In the genomic region with DNA sequence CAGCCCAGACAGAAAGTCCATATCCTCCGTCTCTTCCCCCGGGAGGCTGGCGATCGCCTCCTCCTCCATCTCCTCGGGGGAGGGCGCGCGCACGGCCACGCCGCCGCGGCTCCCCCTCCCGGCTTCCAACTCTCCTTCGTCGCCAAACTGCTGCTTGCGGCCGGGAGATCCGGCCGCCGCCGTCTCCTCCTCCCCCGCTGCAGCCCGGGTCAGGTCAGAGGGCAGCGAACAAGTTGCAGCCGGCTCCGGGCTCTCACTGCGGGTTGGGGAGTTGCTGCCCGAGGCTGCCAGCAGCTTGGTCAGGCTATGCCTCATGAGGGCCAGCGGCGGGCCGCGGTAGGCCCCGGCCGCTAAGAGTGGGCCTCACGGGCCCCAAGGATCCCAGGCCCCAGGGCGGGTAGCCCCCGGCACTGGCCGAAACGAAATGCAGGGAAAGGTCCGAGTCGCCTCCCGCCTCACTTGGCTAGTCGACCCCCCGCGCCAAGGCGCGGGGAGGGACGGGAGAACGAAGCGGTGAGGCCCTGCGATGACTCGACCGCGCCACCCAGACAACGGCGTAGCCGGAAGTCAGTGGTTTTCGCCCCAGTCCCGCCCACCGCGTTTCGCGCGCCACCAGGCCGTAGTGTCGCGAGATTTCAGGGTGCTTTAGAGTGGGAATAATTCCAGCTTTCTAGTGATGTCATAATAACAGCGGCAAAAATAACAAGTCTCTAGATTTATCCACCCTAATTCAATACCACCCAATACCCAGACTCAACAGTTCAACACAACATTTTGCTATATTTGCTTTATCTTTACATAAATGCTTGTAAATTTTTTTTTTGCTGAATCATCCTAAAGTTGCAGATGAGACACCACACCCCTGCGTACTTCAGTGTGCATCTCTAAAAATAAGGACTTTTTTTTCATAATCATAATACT, we compare ENCODE assay signal across 1 cellular context.
TF ChIP-seq lines count a peak whose summit lies in the region.

A gene with protein sequence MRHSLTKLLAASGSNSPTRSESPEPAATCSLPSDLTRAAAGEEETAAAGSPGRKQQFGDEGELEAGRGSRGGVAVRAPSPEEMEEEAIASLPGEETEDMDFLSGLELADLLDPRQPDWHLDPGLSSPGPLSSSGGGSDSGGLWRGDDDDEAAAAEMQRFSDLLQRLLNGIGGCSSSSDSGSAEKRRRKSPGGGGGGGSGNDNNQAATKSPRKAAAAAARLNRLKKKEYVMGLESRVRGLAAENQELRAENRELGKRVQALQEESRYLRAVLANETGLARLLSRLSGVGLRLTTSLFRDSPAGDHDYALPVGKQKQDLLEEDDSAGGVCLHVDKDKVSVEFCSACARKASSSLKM (minus strand): TSS at position 569 of the 921 bp plus-strand sequence. CDS start 254 bp downstream, at position 315.

TF ChIP-seq in HepG2, 621 proteins besides CTCF, POLR2A, EP300 and RAD21 (continued from another document and continues in another):
- TF ChIP-seq, protein P1, sequence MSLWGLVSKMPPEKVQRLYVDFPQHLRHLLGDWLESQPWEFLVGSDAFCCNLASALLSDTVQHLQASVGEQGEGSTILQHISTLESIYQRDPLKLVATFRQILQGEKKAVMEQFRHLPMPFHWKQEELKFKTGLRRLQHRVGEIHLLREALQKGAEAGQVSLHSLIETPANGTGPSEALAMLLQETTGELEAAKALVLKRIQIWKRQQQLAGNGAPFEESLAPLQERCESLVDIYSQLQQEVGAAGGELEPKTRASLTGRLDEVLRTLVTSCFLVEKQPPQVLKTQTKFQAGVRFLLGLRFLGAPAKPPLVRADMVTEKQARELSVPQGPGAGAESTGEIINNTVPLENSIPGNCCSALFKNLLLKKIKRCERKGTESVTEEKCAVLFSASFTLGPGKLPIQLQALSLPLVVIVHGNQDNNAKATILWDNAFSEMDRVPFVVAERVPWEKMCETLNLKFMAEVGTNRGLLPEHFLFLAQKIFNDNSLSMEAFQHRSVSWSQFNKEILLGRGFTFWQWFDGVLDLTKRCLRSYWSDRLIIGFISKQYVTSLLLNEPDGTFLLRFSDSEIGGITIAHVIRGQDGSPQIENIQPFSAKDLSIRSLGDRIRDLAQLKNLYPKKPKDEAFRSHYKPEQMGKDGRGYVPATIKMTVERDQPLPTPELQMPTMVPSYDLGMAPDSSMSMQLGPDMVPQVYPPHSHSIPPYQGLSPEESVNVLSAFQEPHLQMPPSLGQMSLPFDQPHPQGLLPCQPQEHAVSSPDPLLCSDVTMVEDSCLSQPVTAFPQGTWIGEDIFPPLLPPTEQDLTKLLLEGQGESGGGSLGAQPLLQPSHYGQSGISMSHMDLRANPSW (CRISPR knock-in tag; IDR thresholded peaks at IDR 0.05; ENCODE audit: borderline replicate concordance) = no peak
- TF ChIP-seq ZNF549 (CRISPR knock-in tag; IDR thresholded peaks at IDR 0.05) = no peak
- no peak for TF ChIP-seq ZMYM3 (CRISPR knock-in tag; IDR thresholded peaks at IDR 0.05)
- TF ChIP-seq, protein P2, sequence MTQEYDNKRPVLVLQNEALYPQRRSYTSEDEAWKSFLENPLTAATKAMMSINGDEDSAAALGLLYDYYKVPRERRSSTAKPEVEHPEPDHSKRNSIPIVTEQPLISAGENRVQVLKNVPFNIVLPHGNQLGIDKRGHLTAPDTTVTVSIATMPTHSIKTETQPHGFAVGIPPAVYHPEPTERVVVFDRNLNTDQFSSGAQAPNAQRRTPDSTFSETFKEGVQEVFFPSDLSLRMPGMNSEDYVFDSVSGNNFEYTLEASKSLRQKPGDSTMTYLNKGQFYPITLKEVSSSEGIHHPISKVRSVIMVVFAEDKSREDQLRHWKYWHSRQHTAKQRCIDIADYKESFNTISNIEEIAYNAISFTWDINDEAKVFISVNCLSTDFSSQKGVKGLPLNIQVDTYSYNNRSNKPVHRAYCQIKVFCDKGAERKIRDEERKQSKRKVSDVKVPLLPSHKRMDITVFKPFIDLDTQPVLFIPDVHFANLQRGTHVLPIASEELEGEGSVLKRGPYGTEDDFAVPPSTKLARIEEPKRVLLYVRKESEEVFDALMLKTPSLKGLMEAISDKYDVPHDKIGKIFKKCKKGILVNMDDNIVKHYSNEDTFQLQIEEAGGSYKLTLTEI (CRISPR knock-in tag; conservative IDR thresholded peaks at IDR 0.05) = no peak
- TF ChIP-seq ZNF746 (CRISPR knock-in tag; IDR thresholded peaks at IDR 0.05) = no peak
- TF ChIP-seq, protein P3, sequence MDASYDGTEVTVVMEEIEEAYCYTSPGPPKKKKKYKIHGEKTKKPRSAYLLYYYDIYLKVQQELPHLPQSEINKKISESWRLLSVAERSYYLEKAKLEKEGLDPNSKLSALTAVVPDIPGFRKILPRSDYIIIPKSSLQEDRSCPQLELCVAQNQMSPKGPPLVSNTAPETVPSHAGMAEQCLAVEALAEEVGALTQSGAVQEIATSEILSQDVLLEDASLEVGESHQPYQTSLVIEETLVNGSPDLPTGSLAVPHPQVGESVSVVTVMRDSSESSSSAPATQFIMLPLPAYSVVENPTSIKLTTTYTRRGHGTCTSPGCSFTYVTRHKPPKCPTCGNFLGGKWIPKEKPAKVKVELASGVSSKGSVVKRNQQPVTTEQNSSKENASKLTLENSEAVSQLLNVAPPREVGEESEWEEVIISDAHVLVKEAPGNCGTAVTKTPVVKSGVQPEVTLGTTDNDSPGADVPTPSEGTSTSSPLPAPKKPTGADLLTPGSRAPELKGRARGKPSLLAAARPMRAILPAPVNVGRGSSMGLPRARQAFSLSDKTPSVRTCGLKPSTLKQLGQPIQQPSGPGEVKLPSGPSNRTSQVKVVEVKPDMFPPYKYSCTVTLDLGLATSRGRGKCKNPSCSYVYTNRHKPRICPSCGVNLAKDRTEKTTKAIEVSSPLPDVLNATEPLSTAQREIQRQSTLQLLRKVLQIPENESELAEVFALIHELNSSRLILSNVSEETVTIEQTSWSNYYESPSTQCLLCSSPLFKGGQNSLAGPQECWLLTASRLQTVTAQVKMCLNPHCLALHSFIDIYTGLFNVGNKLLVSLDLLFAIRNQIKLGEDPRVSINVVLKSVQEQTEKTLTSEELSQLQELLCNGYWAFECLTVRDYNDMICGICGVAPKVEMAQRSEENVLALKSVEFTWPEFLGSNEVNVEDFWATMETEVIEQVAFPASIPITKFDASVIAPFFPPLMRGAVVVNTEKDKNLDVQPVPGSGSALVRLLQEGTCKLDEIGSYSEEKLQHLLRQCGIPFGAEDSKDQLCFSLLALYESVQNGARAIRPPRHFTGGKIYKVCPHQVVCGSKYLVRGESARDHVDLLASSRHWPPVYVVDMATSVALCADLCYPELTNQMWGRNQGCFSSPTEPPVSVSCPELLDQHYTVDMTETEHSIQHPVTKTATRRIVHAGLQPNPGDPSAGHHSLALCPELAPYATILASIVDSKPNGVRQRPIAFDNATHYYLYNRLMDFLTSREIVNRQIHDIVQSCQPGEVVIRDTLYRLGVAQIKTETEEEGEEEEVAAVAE (CRISPR knock-in tag; IDR thresholded peaks at IDR 0.05; ENCODE audit: borderline replicate concordance) = 0 out of 2 replicates have a peak, but pooled peaks have one; percentile 23
- TF ChIP-seq, protein P4, sequence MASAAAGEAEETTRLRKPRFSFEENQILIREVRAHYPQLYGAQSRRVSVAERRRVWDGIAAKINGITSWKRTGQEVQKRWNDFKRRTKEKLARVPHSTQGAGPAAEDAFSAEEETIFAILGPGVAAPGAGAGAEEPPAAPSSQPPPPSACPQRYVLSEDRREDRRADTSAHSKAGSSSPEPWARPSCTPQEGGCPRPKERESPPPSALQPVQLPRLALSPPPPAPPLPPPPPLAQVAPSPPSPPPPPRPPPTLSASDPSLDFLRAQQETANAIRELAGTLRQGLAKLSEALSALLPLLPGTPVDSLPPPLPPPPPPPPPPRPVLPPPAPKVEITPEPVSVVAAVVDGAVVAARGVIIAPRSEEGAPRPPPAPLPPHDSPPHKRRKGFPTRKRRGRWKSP (CRISPR knock-in tag; IDR thresholded peaks at IDR 0.05) = peak; percentile 51; the same call in 1 of the 2 replicates
- TF ChIP-seq ATM (IDR thresholded peaks at IDR 0.05; ENCODE audit: borderline replicate concordance) = no peak
- TF ChIP-seq FOXC1 (CRISPR knock-in tag; IDR thresholded peaks at IDR 0.05; ENCODE audit: borderline replicate concordance) = 0 out of 2 replicates have a peak, but pooled peaks have one; percentile 46
- no peak for TF ChIP-seq PLRG1 (conservative IDR thresholded peaks at IDR 0.05)
- TF ChIP-seq ZNF577 (CRISPR knock-in tag; IDR thresholded peaks at IDR 0.05; ENCODE audit: borderline replicate concordance, low read depth) = peak; percentile 71; the same call in 1 of the 2 replicates
- peak; percentile 26; the same call in 1 of the 2 replicates for TF ChIP-seq HCFC1 (IDR thresholded peaks at IDR 0.05; ENCODE audit: low read depth, low read length)
- TF ChIP-seq, protein P5, sequence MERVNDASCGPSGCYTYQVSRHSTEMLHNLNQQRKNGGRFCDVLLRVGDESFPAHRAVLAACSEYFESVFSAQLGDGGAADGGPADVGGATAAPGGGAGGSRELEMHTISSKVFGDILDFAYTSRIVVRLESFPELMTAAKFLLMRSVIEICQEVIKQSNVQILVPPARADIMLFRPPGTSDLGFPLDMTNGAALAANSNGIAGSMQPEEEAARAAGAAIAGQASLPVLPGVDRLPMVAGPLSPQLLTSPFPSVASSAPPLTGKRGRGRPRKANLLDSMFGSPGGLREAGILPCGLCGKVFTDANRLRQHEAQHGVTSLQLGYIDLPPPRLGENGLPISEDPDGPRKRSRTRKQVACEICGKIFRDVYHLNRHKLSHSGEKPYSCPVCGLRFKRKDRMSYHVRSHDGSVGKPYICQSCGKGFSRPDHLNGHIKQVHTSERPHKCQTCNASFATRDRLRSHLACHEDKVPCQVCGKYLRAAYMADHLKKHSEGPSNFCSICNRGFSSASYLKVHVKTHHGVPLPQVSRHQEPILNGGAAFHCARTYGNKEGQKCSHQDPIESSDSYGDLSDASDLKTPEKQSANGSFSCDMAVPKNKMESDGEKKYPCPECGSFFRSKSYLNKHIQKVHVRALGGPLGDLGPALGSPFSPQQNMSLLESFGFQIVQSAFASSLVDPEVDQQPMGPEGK (CRISPR knock-in tag; IDR thresholded peaks at IDR 0.05) = peak; percentile 51; the same call in 1 of the 2 replicates
- TF ChIP-seq SOX5 (CRISPR knock-in tag; IDR thresholded peaks at IDR 0.05; ENCODE audit: borderline replicate concordance) = peak; percentile 8; the same call in 1 of the 2 replicates
- TF ChIP-seq ZNF10 (CRISPR knock-in tag; IDR thresholded peaks at IDR 0.05; ENCODE audit: borderline replicate concordance, low read depth) = no peak
- no peak for TF ChIP-seq ZNF747 (CRISPR knock-in tag; IDR thresholded peaks at IDR 0.05; ENCODE audit: borderline replicate concordance)
- TF ChIP-seq, protein P6, sequence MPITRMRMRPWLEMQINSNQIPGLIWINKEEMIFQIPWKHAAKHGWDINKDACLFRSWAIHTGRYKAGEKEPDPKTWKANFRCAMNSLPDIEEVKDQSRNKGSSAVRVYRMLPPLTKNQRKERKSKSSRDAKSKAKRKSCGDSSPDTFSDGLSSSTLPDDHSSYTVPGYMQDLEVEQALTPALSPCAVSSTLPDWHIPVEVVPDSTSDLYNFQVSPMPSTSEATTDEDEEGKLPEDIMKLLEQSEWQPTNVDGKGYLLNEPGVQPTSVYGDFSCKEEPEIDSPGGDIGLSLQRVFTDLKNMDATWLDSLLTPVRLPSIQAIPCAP (CRISPR knock-in tag; IDR thresholded peaks at IDR 0.05; ENCODE audit: low read depth) = no peak
- TF ChIP-seq SNRNP70 (IDR thresholded peaks at IDR 0.05; ENCODE audit: low read depth, low read length) = no peak
- no peak for TF ChIP-seq FOXM1 (CRISPR knock-in tag; IDR thresholded peaks at IDR 0.05)
- TF ChIP-seq HDAC6 (IDR thresholded peaks at IDR 0.05; ENCODE audit: low read depth, low read length) = no peak
- TF ChIP-seq, protein P7, sequence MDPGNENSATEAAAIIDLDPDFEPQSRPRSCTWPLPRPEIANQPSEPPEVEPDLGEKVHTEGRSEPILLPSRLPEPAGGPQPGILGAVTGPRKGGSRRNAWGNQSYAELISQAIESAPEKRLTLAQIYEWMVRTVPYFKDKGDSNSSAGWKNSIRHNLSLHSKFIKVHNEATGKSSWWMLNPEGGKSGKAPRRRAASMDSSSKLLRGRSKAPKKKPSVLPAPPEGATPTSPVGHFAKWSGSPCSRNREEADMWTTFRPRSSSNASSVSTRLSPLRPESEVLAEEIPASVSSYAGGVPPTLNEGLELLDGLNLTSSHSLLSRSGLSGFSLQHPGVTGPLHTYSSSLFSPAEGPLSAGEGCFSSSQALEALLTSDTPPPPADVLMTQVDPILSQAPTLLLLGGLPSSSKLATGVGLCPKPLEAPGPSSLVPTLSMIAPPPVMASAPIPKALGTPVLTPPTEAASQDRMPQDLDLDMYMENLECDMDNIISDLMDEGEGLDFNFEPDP (CRISPR knock-in tag; conservative IDR thresholded peaks at IDR 0.05) = no peak
- peak; percentile 87; the same call in 1 of the 2 replicates for TF ChIP-seq SMAD9 (CRISPR knock-in tag; IDR thresholded peaks at IDR 0.05)
- TF ChIP-seq MIER2 (CRISPR knock-in tag; IDR thresholded peaks at IDR 0.05) = no peak
- TF ChIP-seq, protein P8, sequence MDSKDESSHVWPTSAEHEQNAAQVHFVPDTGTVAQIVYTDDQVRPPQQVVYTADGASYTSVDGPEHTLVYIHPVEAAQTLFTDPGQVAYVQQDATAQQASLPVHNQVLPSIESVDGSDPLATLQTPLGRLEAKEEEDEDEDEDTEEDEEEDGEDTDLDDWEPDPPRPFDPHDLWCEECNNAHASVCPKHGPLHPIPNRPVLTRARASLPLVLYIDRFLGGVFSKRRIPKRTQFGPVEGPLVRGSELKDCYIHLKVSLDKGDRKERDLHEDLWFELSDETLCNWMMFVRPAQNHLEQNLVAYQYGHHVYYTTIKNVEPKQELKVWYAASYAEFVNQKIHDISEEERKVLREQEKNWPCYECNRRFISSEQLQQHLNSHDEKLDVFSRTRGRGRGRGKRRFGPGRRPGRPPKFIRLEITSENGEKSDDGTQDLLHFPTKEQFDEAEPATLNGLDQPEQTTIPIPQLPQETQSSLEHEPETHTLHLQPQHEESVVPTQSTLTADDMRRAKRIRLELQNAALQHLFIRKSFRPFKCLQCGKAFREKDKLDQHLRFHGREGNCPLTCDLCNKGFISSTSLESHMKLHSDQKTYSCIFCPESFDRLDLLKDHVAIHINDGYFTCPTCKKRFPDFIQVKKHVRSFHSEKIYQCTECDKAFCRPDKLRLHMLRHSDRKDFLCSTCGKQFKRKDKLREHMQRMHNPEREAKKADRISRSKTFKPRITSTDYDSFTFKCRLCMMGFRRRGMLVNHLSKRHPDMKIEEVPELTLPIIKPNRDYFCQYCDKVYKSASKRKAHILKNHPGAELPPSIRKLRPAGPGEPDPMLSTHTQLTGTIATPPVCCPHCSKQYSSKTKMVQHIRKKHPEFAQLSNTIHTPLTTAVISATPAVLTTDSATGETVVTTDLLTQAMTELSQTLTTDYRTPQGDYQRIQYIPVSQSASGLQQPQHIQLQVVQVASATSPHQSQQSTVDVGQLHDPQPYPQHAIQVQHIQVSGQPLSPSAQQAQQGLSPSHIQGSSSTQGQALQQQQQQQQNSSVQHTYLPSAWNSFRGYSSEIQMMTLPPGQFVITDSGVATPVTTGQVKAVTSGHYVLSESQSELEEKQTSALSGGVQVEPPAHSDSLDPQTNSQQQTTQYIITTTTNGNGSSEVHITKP (CRISPR knock-in tag; IDR thresholded peaks at IDR 0.05; ENCODE audit: low read depth) = no peak; the same call in 1 of the 2 replicates
- TF ChIP-seq, protein P9, sequence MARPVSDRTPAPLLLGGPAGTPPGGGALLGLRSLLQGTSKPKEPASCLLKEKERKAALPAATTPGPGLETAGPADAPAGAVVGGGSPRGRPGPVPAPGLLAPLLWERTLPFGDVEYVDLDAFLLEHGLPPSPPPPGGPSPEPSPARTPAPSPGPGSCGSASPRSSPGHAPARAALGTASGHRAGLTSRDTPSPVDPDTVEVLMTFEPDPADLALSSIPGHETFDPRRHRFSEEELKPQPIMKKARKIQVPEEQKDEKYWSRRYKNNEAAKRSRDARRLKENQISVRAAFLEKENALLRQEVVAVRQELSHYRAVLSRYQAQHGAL (CRISPR knock-in tag; IDR thresholded peaks at IDR 0.05; ENCODE audit: not compliant biosample characterization) = no peak
- TF ChIP-seq NR2F2 (IDR thresholded peaks at IDR 0.05; ENCODE audit: borderline replicate concordance, low read depth) = 0 out of 2 replicates have a peak, but pooled peaks have one; percentile 12
- TF ChIP-seq FOXJ3 (CRISPR knock-in tag; IDR thresholded peaks at IDR 0.05; ENCODE audit: borderline replicate concordance) = no peak; the same call in 1 of the 2 replicates
- no peak for TF ChIP-seq ZNF225 (CRISPR knock-in tag; IDR thresholded peaks at IDR 0.05)
- TF ChIP-seq ZNF335 (CRISPR knock-in tag; IDR thresholded peaks at IDR 0.05) = no peak
- no peak for TF ChIP-seq ZFP1 (CRISPR knock-in tag; IDR thresholded peaks at IDR 0.05)
